Comparison of ENCODE assay signal across 1 cellular context in the genomic region with DNA sequence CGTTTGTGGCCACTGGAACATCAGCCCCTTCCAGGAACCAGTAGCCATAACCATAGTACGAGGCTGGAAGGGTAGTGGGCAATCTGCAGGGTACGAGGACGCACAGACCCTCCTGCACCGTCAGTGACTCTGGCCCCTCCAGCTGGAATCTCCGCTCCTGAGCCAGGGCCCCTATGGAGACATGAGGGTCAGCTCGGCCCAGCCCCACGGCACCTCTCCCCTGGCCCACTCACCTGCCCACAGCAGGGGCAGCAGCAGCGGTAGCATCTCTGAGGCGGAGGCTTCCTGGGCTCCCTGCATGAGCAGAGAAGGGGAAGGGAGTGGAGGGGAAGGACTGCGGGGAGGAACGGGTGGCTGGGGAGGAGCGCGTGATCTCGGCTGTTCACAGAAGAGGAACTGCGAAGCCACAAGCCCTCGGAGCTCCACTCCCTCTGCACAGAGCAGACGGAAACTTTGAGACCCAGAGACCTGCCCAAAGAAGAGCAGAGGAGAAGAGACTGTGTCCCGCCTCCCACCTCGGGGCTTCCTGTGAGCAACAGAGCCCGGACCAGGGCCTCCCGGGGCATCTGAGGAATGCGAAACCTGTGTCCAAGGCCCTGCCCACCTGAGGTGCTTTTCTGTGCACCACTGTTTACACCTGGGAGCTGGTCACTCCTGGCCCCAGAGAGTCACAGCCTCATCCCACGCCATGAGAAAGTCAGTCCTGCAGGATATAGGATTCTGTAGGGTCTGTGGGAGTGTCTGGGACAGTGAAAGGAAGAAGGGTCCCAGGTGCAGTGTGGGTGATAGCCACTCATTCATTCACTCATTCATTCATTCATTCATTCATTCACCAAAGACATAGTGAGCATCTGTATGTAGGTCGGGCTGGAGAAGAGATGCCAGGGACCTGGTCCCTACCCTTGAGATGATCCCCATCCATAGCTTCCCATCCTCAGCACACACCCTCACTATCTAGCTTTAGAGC.
TF ChIP-seq lines count a peak whose summit lies in the region.

TSS of gene SIGLEC6 (minus strand) at position 322 of the 967 bp plus-strand sequence. CDS start at position 300, 22 bp downstream.

TF ChIP-seq in H1, 55 proteins besides CTCF, POLR2A, EP300 and RAD21:
- no peak for TF ChIP-seq EZH2 (IDR thresholded peaks at IDR 0.05; ENCODE audit: low read depth, low read length, severe bottlenecking)
- no peak for TF ChIP-seq EGR1 (IDR thresholded peaks at IDR 0.05; ENCODE audit: borderline replicate concordance, low read depth, low read length)
- TF ChIP-seq SAP30 (IDR thresholded peaks at IDR 0.05; ENCODE audit: insufficient read depth, insufficient replicate concordance, low read length) = no peak
- no peak for TF ChIP-seq NRF1 (IDR thresholded peaks at IDR 0.05; ENCODE audit: low read depth, low read length)
- no peak for TF ChIP-seq GABPA (IDR thresholded peaks at IDR 0.05; ENCODE audit: borderline replicate concordance, insufficient read depth, low read length)
- TF ChIP-seq RNF2 (IDR thresholded peaks at IDR 0.05; ENCODE audit: borderline replicate concordance, low read depth, low read length, missing control alignments, poor library complexity, severe bottlenecking) = no peak
- no peak for TF ChIP-seq SP2 (IDR thresholded peaks at IDR 0.05; ENCODE audit: low read length)
- no peak for TF ChIP-seq POLR2AphosphoS5 (IDR thresholded peaks at IDR 0.05; ENCODE audit: low read depth, low read length)
- TF ChIP-seq, protein P1, sequence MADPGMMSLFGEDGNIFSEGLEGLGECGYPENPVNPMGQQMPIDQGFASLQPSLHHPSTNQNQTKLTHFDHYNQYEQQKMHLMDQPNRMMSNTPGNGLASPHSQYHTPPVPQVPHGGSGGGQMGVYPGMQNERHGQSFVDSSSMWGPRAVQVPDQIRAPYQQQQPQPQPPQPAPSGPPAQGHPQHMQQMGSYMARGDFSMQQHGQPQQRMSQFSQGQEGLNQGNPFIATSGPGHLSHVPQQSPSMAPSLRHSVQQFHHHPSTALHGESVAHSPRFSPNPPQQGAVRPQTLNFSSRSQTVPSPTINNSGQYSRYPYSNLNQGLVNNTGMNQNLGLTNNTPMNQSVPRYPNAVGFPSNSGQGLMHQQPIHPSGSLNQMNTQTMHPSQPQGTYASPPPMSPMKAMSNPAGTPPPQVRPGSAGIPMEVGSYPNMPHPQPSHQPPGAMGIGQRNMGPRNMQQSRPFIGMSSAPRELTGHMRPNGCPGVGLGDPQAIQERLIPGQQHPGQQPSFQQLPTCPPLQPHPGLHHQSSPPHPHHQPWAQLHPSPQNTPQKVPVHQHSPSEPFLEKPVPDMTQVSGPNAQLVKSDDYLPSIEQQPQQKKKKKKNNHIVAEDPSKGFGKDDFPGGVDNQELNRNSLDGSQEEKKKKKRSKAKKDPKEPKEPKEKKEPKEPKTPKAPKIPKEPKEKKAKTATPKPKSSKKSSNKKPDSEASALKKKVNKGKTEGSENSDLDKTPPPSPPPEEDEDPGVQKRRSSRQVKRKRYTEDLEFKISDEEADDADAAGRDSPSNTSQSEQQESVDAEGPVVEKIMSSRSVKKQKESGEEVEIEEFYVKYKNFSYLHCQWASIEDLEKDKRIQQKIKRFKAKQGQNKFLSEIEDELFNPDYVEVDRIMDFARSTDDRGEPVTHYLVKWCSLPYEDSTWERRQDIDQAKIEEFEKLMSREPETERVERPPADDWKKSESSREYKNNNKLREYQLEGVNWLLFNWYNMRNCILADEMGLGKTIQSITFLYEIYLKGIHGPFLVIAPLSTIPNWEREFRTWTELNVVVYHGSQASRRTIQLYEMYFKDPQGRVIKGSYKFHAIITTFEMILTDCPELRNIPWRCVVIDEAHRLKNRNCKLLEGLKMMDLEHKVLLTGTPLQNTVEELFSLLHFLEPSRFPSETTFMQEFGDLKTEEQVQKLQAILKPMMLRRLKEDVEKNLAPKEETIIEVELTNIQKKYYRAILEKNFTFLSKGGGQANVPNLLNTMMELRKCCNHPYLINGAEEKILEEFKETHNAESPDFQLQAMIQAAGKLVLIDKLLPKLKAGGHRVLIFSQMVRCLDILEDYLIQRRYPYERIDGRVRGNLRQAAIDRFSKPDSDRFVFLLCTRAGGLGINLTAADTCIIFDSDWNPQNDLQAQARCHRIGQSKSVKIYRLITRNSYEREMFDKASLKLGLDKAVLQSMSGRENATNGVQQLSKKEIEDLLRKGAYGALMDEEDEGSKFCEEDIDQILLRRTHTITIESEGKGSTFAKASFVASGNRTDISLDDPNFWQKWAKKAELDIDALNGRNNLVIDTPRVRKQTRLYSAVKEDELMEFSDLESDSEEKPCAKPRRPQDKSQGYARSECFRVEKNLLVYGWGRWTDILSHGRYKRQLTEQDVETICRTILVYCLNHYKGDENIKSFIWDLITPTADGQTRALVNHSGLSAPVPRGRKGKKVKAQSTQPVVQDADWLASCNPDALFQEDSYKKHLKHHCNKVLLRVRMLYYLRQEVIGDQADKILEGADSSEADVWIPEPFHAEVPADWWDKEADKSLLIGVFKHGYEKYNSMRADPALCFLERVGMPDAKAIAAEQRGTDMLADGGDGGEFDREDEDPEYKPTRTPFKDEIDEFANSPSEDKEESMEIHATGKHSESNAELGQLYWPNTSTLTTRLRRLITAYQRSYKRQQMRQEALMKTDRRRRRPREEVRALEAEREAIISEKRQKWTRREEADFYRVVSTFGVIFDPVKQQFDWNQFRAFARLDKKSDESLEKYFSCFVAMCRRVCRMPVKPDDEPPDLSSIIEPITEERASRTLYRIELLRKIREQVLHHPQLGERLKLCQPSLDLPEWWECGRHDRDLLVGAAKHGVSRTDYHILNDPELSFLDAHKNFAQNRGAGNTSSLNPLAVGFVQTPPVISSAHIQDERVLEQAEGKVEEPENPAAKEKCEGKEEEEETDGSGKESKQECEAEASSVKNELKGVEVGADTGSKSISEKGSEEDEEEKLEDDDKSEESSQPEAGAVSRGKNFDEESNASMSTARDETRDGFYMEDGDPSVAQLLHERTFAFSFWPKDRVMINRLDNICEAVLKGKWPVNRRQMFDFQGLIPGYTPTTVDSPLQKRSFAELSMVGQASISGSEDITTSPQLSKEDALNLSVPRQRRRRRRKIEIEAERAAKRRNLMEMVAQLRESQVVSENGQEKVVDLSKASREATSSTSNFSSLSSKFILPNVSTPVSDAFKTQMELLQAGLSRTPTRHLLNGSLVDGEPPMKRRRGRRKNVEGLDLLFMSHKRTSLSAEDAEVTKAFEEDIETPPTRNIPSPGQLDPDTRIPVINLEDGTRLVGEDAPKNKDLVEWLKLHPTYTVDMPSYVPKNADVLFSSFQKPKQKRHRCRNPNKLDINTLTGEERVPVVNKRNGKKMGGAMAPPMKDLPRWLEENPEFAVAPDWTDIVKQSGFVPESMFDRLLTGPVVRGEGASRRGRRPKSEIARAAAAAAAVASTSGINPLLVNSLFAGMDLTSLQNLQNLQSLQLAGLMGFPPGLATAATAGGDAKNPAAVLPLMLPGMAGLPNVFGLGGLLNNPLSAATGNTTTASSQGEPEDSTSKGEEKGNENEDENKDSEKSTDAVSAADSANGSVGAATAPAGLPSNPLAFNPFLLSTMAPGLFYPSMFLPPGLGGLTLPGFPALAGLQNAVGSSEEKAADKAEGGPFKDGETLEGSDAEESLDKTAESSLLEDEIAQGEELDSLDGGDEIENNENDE (IDR thresholded peaks at IDR 0.05; ENCODE audit: insufficient replicate concordance, low read length) = no peak
- no peak for TF ChIP-seq CEBPB (IDR thresholded peaks at IDR 0.05; ENCODE audit: low read depth, low read length)
- no peak for TF ChIP-seq USF2 (IDR thresholded peaks at IDR 0.05; ENCODE audit: low read length)
- no peak for TF ChIP-seq ATF3 (IDR thresholded peaks at IDR 0.05; ENCODE audit: insufficient read depth, low read depth, low read length)
- no peak for TF ChIP-seq TEAD4 (IDR thresholded peaks at IDR 0.05; ENCODE audit: low read depth, low read length)
